ENCODE assay signal across 1 cellular context in genomic region chr10:35005868-35006267, GRCh38.
TF ChIP-seq lines count a peak whose summit lies in the region.

No MANE protein-coding gene starts in this region.

TF ChIP-seq in K562, 482 proteins besides CTCF, POLR2A, EP300 and RAD21 (continued from another document):
- TF ChIP-seq ZNF318 (IDR thresholded peaks at IDR 0.05; ENCODE audit: borderline replicate concordance in 1 of 2, low read depth in 1 of 2) (peak in 1 of 2 experiments; percentile 57; a peak in 1 of 4 replicates), SMARCA4 (IDR thresholded peaks at IDR 0.05) (peak; percentile 55; the same call in 1 of the 2 replicates), JUND (IDR thresholded peaks at IDR 0.05; ENCODE audit: borderline replicate concordance, low read depth, low read length) (peak; percentile 38; the same call in 1 of the 2 replicates), JUND (tag; IDR thresholded peaks at IDR 0.05; ENCODE audit: borderline replicate concordance, low read depth, low read length) (no peak; the same call in 2 of the 3 replicates), HLTF (IDR thresholded peaks at IDR 0.05) (no peak), TEAD4 (IDR thresholded peaks at IDR 0.05; ENCODE audit: low read length) (peak; percentile 59; the same call in 1 of the 2 replicates), TEAD4 (CRISPR knock-in tag; IDR thresholded peaks at IDR 0.05; ENCODE audit: borderline replicate concordance) (no peak), ADNP (tag; IDR thresholded peaks at IDR 0.05) (no peak), ZNF316 (IDR thresholded peaks at IDR 0.05) (peak; percentile 58; the same call in 1 of the 2 replicates), TCF15 (CRISPR knock-in tag; IDR thresholded peaks at IDR 0.05) (no peak), ZNF12 (CRISPR knock-in tag; IDR thresholded peaks at IDR 0.05) (no peak), ZKSCAN1 (IDR thresholded peaks at IDR 0.05; ENCODE audit: low read depth, low read length) (no peak), GTF2E2 (tag; IDR thresholded peaks at IDR 0.05) (no peak), CREM (IDR thresholded peaks at IDR 0.05; ENCODE audit: low read depth) (peak; percentile 50), RBFOX2 (IDR thresholded peaks at IDR 0.05; ENCODE audit: low read depth, low read length) (no peak), HMBOX1 (IDR thresholded peaks at IDR 0.05) (peak; percentile 47; the same call in 1 of the 2 replicates), BHLHE40 (IDR thresholded peaks at IDR 0.05; ENCODE audit: low read length) (peak; percentile 59), ZBTB7A (IDR thresholded peaks at IDR 0.05; ENCODE audit: borderline replicate concordance, control insufficient read depth, low read depth, low read length) (no peak), MEIS2 (IDR thresholded peaks at IDR 0.05; ENCODE audit: partially characterized antibody) (peak; percentile 43), ZNF239 (CRISPR knock-in tag; IDR thresholded peaks at IDR 0.05) (no peak), RCOR1 (IDR thresholded peaks at IDR 0.05; ENCODE audit: borderline replicate concordance in 1 of 2, low read depth in 2 of 2, low read length in 2 of 2) (peak in 1 of 2 experiments; percentile 50; a peak in 1 of 4 replicates), NCOA6 (IDR thresholded peaks at IDR 0.05) (no peak), ETV1 (tag; conservative IDR thresholded peaks at IDR 0.05; ENCODE audit: low read depth) (peak; percentile 81), CBFA2T3 (IDR thresholded peaks at IDR 0.05) (peak; percentile 45), SMARCE1 (IDR thresholded peaks at IDR 0.05) (peak; percentile 35; the same call in 1 of the 2 replicates), ATF3 (IDR thresholded peaks at IDR 0.05) (peak; percentile 53; the same call in 1 of the 2 replicates), ATF3 (CRISPR knock-in tag; conservative IDR thresholded peaks at IDR 0.05) (no peak), HNRNPL (IDR thresholded peaks at IDR 0.05; ENCODE audit: low read depth, low read length) (no peak), MITF (IDR thresholded peaks at IDR 0.05) (no peak), ZNF644 (tag; IDR thresholded peaks at IDR 0.05; ENCODE audit: low read depth) (no peak), ZBTB40 (IDR thresholded peaks at IDR 0.05) (0 out of 2 replicates have a peak, but pooled peaks have one; percentile 40), ZBTB40 (CRISPR knock-in tag; IDR thresholded peaks at IDR 0.05) (no peak), NFYB (IDR thresholded peaks at IDR 0.05; ENCODE audit: extremely low read depth, insufficient read length) (no peak), ARID1B (IDR thresholded peaks at IDR 0.05) (peak; percentile 67), DPF2 (IDR thresholded peaks at IDR 0.05) (0 out of 2 replicates have a peak, but pooled peaks have one; percentile 39), ATF7 (IDR thresholded peaks at IDR 0.05) (0 out of 2 replicates have a peak, but pooled peaks have one; percentile 12), NFE2 (IDR thresholded peaks at IDR 0.05; ENCODE audit: low read depth) (no peak), ZNF282 (CRISPR knock-in tag; IDR thresholded peaks at IDR 0.05) (no peak)
